In genomic region chr16:2090819-2091721, GRCh38 we compare ENCODE assay signal across 1 cellular context.
A peak's percentile ranks its signal among the peaks of the same experiment; 100 is the strongest.
TF ChIP-seq lines count a peak whose summit lies in the region.

No MANE protein-coding gene starts in this region.

TF ChIP-seq in GM12878, 131 proteins besides CTCF, POLR2A, EP300 and RAD21:
- TF ChIP-seq BHLHE40 (IDR thresholded peaks at IDR 0.05; ENCODE audit: borderline replicate concordance in 1 of 2, low read depth in 2 of 2, low read length in 1 of 2) (0 out of 4 replicates have a peak, but pooled peaks of 1 of the 2 experiments have one; percentile 11), NR2C2 (IDR thresholded peaks at IDR 0.05; ENCODE audit: borderline replicate concordance, control insufficient read depth, insufficient read length, low read depth) (no peak), MXI1 (IDR thresholded peaks at IDR 0.05; ENCODE audit: low read depth, low read length) (no peak), SMARCA5 (IDR thresholded peaks at IDR 0.05) (peak; percentile 46; the same call in 1 of the 2 replicates)
TF ChIP-seq in GM12878: peak in this region for 2.
